14 cellular contexts compared by ENCODE assay signal in genomic region chr20:4167261-4168004, GRCh38. TPM values are rescaled to one million over a fixed set of nuclear protein-coding genes. Genes with fewer than 3 reads are reported as not detected.
A peak's percentile ranks its signal among the peaks of the same experiment; 100 is the strongest.
DNase-seq lines count a peak whose midpoint lies in the region; ATAC-seq and TF ChIP-seq lines count a peak whose summit lies in the region.
"Had no signal": no experiment of that assay in that cellular context is flagged by ENCODE, and none has a peak within 500 bp of the region (broad histone marks: within the 10 kb centered on the region; RNA-seq: fewer than 3 reads in every experiment).

No MANE protein-coding gene starts in this region.

- peak overlapping the region; percentile 72 to 95 (median 89) for H3K27ac Mint-ChIP-seq in nephron
- H3K27ac Mint-ChIP-seq: activated CD8-positive, alpha-beta memory T cell treated with anti-CD3 and anti-CD28 coated beads, Interleukin-2, amount 10 ng/mL, durations not matched to agents 7 days and 5 days; stimulated activated naive CD8-positive, alpha-beta T cell treated with anti-CD3 and anti-CD28 coated beads, Interleukin-15, amount 100 ng/mL, for 72 hours had no signal

- H4K20me1 ChIP-seq in BLaER1: peaks cover 38% of the 10 kb centered on the region; the same call in 1 of the 2 replicates

- intact Hi-C loops in dorsolateral prefrontal cortex (cut with DNase I): no loop called here
- intact Hi-C loops in posterior vena cava (cut with DNase I): loop anchor here in 1 of 2 donors (1.0 to 2.0 kb wide), 2 partner anchors 61 to 65 kb away; no protein-coding TSS in a partner anchor

- H3K4me3 Mint-ChIP-seq in nephron: no peak overlapping the region
- H3K4me3 Mint-ChIP-seq: activated CD8-positive, alpha-beta memory T cell treated with anti-CD3 and anti-CD28 coated beads, Interleukin-2, amount 10 ng/mL, durations not matched to agents 7 days and 5 days; stimulated activated naive CD8-positive, alpha-beta T cell treated with anti-CD3 and anti-CD28 coated beads, Interleukin-15, amount 100 ng/mL, for 72 hours had no signal

- no peaks in the 10 kb centered on the region for H3K9me3 Mint-ChIP-seq in nephron
- H3K9me3 Mint-ChIP-seq: stimulated activated naive CD8-positive, alpha-beta T cell treated with anti-CD3 and anti-CD28 coated beads, Interleukin-15, amount 100 ng/mL, for 72 hours had no signal

- H3K4me1 ChIP-seq in BLaER1: peaks cover 83% of the 10 kb centered on the region
- peaks cover 50% of the 10 kb centered on the region for H3K4me1 ChIP-seq in HUES64 (ENCODE audit: insufficient read depth, low read length)

- H3K27me3 Mint-ChIP-seq in nephron (ENCODE audit: low read depth): no peaks in the 10 kb centered on the region
- H3K27me3 Mint-ChIP-seq: activated CD8-positive, alpha-beta memory T cell treated with anti-CD3 and anti-CD28 coated beads, Interleukin-2, amount 10 ng/mL, durations not matched to agents 7 days and 5 days had no signal

- peak overlapping the region; percentile 64 for H3K27ac ChIP-seq in BLaER1
- 0 out of 2 replicates have a peak overlapping the region, but pooled peaks have one; percentile 17 for H3K27ac ChIP-seq in HUES64 (ENCODE audit: low read depth, low read length)
- peak overlapping the region in 58 of 59 donors; percentile 28 to 98 (median 93) for H3K27ac ChIP-seq in dorsolateral prefrontal cortex

- H3K4me3 ChIP-seq in BLaER1 (no peak overlapping the region), HUES64 (ENCODE audit: low read length) (peak overlapping the region; percentile 24; the same call in 1 of the 2 replicates), dorsolateral prefrontal cortex (peak overlapping the region in 10 of 59 donors; percentile 3 to 37 (median 22))

- DNase-seq in dorsolateral prefrontal cortex (peak in 9 of 10 donors; percentile 63 to 86 (median 80)), NCI-H510A treated with DMSO at 0.1 percent for 48 hours (lab: John Stamatoyannopoulos, UW) (no peak), NCI-H2081 (lab: John Stamatoyannopoulos, UW) (no peak), posterior vena cava (ENCODE audit: low spot score) (no peak)
- DNase-seq: activated CD8-positive, alpha-beta memory T cell treated with anti-CD3 and anti-CD28 coated beads, Interleukin-2, amount 10 ng/mL, durations not matched to agents 7 days and 5 days; effector CD4-positive, alpha-beta T cell; GF-D8; Kasumi-1; stimulated activated CD4-positive, alpha-beta T cell treated with anti-CD3 and anti-CD28 coated beads, Interleukin-4, amount 100 ng/mL, for 4 hours; stimulated activated naive CD8-positive, alpha-beta T cell treated with anti-CD3 and anti-CD28 coated beads, Interleukin-15, amount 100 ng/mL, for 72 hours had no signal

- H3K9ac ChIP-seq in BLaER1 (peak overlapping the region; percentile 15; the same call in 1 of the 2 replicates), HUES64 (ENCODE audit: low read depth, low read length) (no peak overlapping the region)

- H3K4me2 ChIP-seq in BLaER1: peak overlapping the region; percentile 69

- no peak for ATAC-seq in GM19328 (IDR thresholded peaks at IDR 0.05; ENCODE audit: unreplicated experiment)
- ATAC-seq: activated CD8-positive, alpha-beta memory T cell treated with anti-CD3 and anti-CD28 coated beads, Interleukin-2, amount 10 ng/mL, durations not matched to agents 7 days and 5 days had no signal

- 59% methylated on average over 9 of the region's 10 CpGs for WGBS in HUES64

- H3K9me3 ChIP-seq in BLaER1 (no peaks in the 10 kb centered on the region), HUES64 (ENCODE audit: insufficient read depth, low read depth, low read length) (no peaks in the 10 kb centered on the region)

- peak in 1 of 56 donors; percentile 10 for TF ChIP-seq CTCF in dorsolateral prefrontal cortex (IDR thresholded peaks at IDR 0.05 in 54 of 56, conservative IDR thresholded peaks at IDR 0.05 in 2 of 56; ENCODE audit: low read depth in 1 of 56, partially characterized antibody in 56 of 56)
- TF ChIP-seq CTCF in nephron (IDR thresholded peaks at IDR 0.05; ENCODE audit: unreplicated experiment in 3 of 3): no peak

- no peaks in the 10 kb centered on the region for H3K27me3 ChIP-seq in BLaER1
- H3K27me3 ChIP-seq in HUES64 (ENCODE audit: insufficient read depth, low read length): no peaks in the 10 kb centered on the region
- no peaks in the 10 kb centered on the region for H3K27me3 ChIP-seq in dorsolateral prefrontal cortex

- H3K4me1 Mint-ChIP-seq in nephron: peaks cover 72% of the 10 kb centered on the region

- H3K36me3 Mint-ChIP-seq in nephron (ENCODE audit: low read depth): no peaks in the 10 kb centered on the region
- H3K36me3 Mint-ChIP-seq: activated CD8-positive, alpha-beta memory T cell treated with anti-CD3 and anti-CD28 coated beads, Interleukin-2, amount 10 ng/mL, durations not matched to agents 7 days and 5 days had no signal

- H3K36me3 ChIP-seq in BLaER1 (no peaks in the 10 kb centered on the region), HUES64 (ENCODE audit: insufficient read depth, low read length) (no peaks in the 10 kb centered on the region)

RNA-seq across cellular contexts. Expression of gene SMOX, which starts 18.8 kb away (rescaled TPM):
- 7.8 TPM for polyA plus RNA-seq in HUES64 (2013, experiment 1 of 2)
- polyA plus RNA-seq in HUES64 (2013, experiment 2 of 2): 8.1 TPM
- 100 to 1,000 TPM in 2 of 120 experiments, 10 to 100 TPM in 118; 28.1 to 182 (median 50.5) TPM for total RNA-seq in dorsolateral prefrontal cortex
- 1 to 10 TPM; 4.3 to 6.8 TPM for total RNA-seq in posterior vena cava

Comparison
In these comparisons a context has a peak if more than half of its experiments do, and no peak if none do; other contexts are left out.
1. H3K27ac ChIP-seq: peak in every context shown above with its lines; median percentile 93 in dorsolateral prefrontal cortex; 64 in BLaER1; 17 in HUES64.
2. DNase-seq: peak in dorsolateral prefrontal cortex (9 of 10); none in NCI-H510A treated with DMSO at 0.1 percent for 48 hours (single experiment), NCI-H2081 (0 of 2) and posterior vena cava (single experiment).